In the genomic region with DNA sequence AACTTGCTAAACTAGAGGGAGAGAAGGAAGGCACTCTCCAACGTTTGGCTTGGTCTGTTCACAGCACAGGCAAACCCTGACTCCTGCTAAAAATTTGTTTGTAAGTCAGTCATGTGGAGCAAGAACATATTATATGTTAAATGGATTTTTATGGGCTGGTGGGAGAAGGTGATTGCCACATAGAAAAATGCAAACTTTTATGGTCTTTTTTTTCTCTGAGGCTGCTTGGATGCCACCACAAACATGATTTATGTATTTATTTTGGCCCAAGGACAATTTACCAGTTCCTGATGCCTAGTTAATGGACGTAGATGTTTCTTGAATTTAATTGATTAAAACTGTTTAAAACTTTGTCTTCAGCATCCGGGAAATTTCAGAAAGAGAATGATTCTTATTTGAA, we compare ENCODE assay signal across 29 cellular contexts.
"Had no signal": no experiment of that assay in that cellular context is flagged by ENCODE, and none has a peak within 500 bp of the region (broad histone marks: within the 10 kb centered on the region; RNA-seq: fewer than 3 reads in every experiment).

No MANE protein-coding gene starts in this region.

- H3K4me3 ChIP-seq: body of pancreas, cardiac muscle cell, colonic mucosa, gastrocnemius medialis, right atrium auricular region, stomach, thyroid gland, upper lobe of right lung had no signal

- ATAC-seq: body of pancreas; gastrocnemius medialis; left cardiac atrium; naive thymus-derived CD4-positive, alpha-beta T cell; stimulated activated naive B cell treated with anti-CD40 and anti-IgM and Interleukin-4, amounts not matched to agents 10 μg/mL and 1 μg/mL and 100 μg/mL, for 72 hours; upper lobe of right lung had no signal

- H3K27me3 ChIP-seq: body of pancreas, cardiac muscle cell, colonic mucosa, gastrocnemius medialis, right atrium auricular region, stomach, thyroid gland, upper lobe of right lung had no signal

- DNase-seq: activated CD4-positive, alpha-beta T cell treated with anti-CD3 and anti-CD28 coated beads for 4 hours; activated CD4-positive, alpha-beta T cell treated with anti-CD3 and anti-CD28 coated beads, Interleukin-2, amount 50 U/mL, for 48 hours; activated CD4-positive, CD25-positive, alpha-beta regulatory T cell; activated CD8-positive, alpha-beta memory T cell treated with anti-CD3 and anti-CD28 coated beads for 24 hours; activated effector memory CD4-positive, alpha-beta T cell treated with Interleukin-2 at 50 U/mL for 16 hours; activated naive CD4-positive, alpha-beta T cell treated with Interleukin-2 at 50 U/mL for 16 hours; anterior cingulate cortex; body of pancreas; cerebellar nuclear complex; colonic mucosa; effector memory CD4-positive, alpha-beta T cell; gastrocnemius medialis; glutamatergic neuron; islet precursor cell; left cardiac atrium; mammary epithelial cell; naive thymus-derived CD4-positive, alpha-beta T cell; occipital lobe; stimulated activated CD4-positive, alpha-beta T cell treated with anti-CD3 and anti-CD28 coated beads, Interleukin-15, amount 100 ng/mL, for 24 hours; stimulated activated CD4-positive, alpha-beta T cell treated with anti-CD3 and anti-CD28 coated beads, Interleukin-2, amount 100 ng/mL, for 24 hours; stimulated activated naive B cell treated with anti-CD40 and anti-IgM and Interleukin-4, amounts not matched to agents 10 μg/mL and 1 μg/mL and 100 μg/mL, for 72 hours; stomach; thyroid gland; upper lobe of right lung had no signal

- H3K27me3 Mint-ChIP-seq: activated naive CD8-positive, alpha-beta T cell; stimulated activated naive B cell treated with anti-CD40 and anti-IgM and Interleukin-4, amounts not matched to agents 10 μg/mL and 1 μg/mL and 100 μg/mL, for 72 hours had no signal

- H3K36me3 ChIP-seq: cardiac muscle cell, colonic mucosa, gastrocnemius medialis, right atrium auricular region, stomach, thyroid gland, upper lobe of right lung had no signal

- H3K4me1 ChIP-seq: body of pancreas, colonic mucosa, gastrocnemius medialis, right atrium auricular region, stomach, thyroid gland, upper lobe of right lung had no signal

- H3K27ac Mint-ChIP-seq: activated naive CD8-positive, alpha-beta T cell; naive thymus-derived CD4-positive, alpha-beta T cell; stimulated activated naive B cell treated with anti-CD40 and anti-IgM and Interleukin-4, amounts not matched to agents 10 μg/mL and 1 μg/mL and 100 μg/mL, for 72 hours; T-helper 2 cell treated with Interferon-gamma antibody and Interleukin-4, amounts not matched to agents 5 μg/mL and 100 μg/mL, for 36 hours had no signal

- H3K27ac ChIP-seq: body of pancreas, cardiac muscle cell, colonic mucosa, gastrocnemius medialis, right atrium auricular region, stomach, thyroid gland, upper lobe of right lung had no signal

- H3K4me3 Mint-ChIP-seq: activated naive CD8-positive, alpha-beta T cell; naive thymus-derived CD4-positive, alpha-beta T cell; neural crest cell; stimulated activated naive B cell treated with anti-CD40 and anti-IgM and Interleukin-4, amounts not matched to agents 10 μg/mL and 1 μg/mL and 100 μg/mL, for 72 hours; T-helper 2 cell treated with Interferon-gamma antibody and Interleukin-4, amounts not matched to agents 5 μg/mL and 100 μg/mL, for 36 hours had no signal

- H3K36me3 Mint-ChIP-seq: activated naive CD8-positive, alpha-beta T cell; stimulated activated naive B cell treated with anti-CD40 and anti-IgM and Interleukin-4, amounts not matched to agents 10 μg/mL and 1 μg/mL and 100 μg/mL, for 72 hours had no signal

- H3K4me1 Mint-ChIP-seq: naive thymus-derived CD4-positive, alpha-beta T cell; neural crest cell; stimulated activated naive B cell treated with anti-CD40 and anti-IgM and Interleukin-4, amounts not matched to agents 10 μg/mL and 1 μg/mL and 100 μg/mL, for 72 hours had no signal
